In the genomic region with DNA sequence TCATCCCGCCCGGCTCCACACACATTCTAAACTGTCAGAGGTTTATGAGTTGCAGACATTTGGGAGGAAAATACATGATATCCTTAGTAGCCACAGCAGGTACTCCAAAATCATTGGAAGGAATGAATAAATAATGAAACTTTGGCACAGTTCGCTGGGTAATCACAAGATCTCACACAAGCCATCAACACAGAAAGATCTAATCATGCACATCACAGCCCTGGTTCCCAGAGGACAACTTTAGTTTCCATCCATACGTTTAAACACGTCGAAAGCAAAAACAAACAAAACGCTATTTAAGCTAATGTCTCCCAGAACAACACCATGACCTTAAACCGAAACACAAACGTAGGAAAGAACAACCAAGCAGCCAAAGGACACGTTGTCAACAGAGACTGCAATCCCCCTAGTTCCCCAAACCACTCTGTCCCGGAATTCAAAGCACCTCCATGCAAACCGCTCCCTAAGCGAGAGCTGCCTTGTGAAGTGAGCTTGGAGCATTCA, we compare ENCODE assay signal across 19 cellular contexts. TPM values are rescaled to one million over a fixed set of nuclear protein-coding genes. Genes with fewer than 3 reads are reported as not detected.
A peak's percentile ranks its signal among the peaks of the same experiment; 100 is the strongest.
DNase-seq lines count a peak whose midpoint lies in the region; ATAC-seq and TF ChIP-seq lines count a peak whose summit lies in the region.
"Had no signal": no experiment of that assay in that cellular context is flagged by ENCODE, and none has a peak within 500 bp of the region (broad histone marks: within the 10 kb centered on the region; RNA-seq: fewer than 3 reads in every experiment).

No MANE protein-coding gene starts in this region.

- peaks cover 22% of the 10 kb centered on the region for H3K79me2 ChIP-seq in parathyroid adenoma
- no peaks in the 10 kb centered on the region for H3K79me2 ChIP-seq in trophoblast cell (ENCODE audit: control insufficient read depth, insufficient read depth, low read length, poor library complexity)

- no peaks in the 10 kb centered on the region for H3K4me1 Mint-ChIP-seq in activated CD4-positive, alpha-beta T cell treated with anti-CD3 and anti-CD28 coated beads, Interleukin-2, amount 10 ng/mL, durations not matched to agents 24 days and 14 days

- H3K4me2 ChIP-seq in parathyroid adenoma (ENCODE audit: low read length) (peak overlapping the region; percentile 65), trophoblast cell (ENCODE audit: low read length) (no peak overlapping the region)

- no peak overlapping the region for H3K18ac ChIP-seq in trophoblast cell (ENCODE audit: low read length)

- H3K27me3 ChIP-seq in cardiac muscle cell (no peaks in the 10 kb centered on the region), esophagus squamous epithelium (no peaks in the 10 kb centered on the region), parathyroid adenoma (ENCODE audit: control insufficient read depth, insufficient read depth, low read length) (no peaks in the 10 kb centered on the region), uterus (no peaks in the 10 kb centered on the region), trophoblast cell (ENCODE audit: insufficient read depth, low read length) (no peaks in the 10 kb centered on the region)
- H3K27me3 ChIP-seq: pancreas, spleen, upper lobe of left lung had no signal

- no peak overlapping the region for H4K8ac ChIP-seq in trophoblast cell (ENCODE audit: low read depth, low read length)

- no peak overlapping the region for H2BK120ac ChIP-seq in trophoblast cell (ENCODE audit: insufficient read depth, low read length, poor library complexity)

- no peak overlapping the region for H2BK12ac ChIP-seq in trophoblast cell (ENCODE audit: low read length)

- no peak overlapping the region for H3K4ac ChIP-seq in trophoblast cell (ENCODE audit: low read depth, low read length)

- H3K9me3 Mint-ChIP-seq in activated CD4-positive, alpha-beta T cell treated with anti-CD3 and anti-CD28 coated beads, Interleukin-2, amount 10 ng/mL, durations not matched to agents 24 days and 14 days = no peaks in the 10 kb centered on the region
- H3K9me3 Mint-ChIP-seq: activated T-helper 17 cell treated with anti-CD3 and anti-CD28 coated beads, Interleukin-2, amount 50 U/mL, for 72 hours; CD4-positive, CD25-positive, alpha-beta regulatory T cell; central memory CD8-positive, alpha-beta T cell had no signal

- H3K4me3 ChIP-seq in cardiac muscle cell (no peak overlapping the region), esophagus squamous epithelium (no peak overlapping the region), parathyroid adenoma (ENCODE audit: low read depth, low read length) (peak overlapping the region; percentile 33), uterus (no peak overlapping the region), trophoblast cell (ENCODE audit: low read depth, low read length) (no peak overlapping the region)
- H3K4me3 ChIP-seq: pancreas, spleen, upper lobe of left lung had no signal

- H3K79me1 ChIP-seq in trophoblast cell (ENCODE audit: low read length) = peaks cover 6% of the 10 kb centered on the region

- H2AFZ ChIP-seq in parathyroid adenoma (peak overlapping the region; percentile 20), trophoblast cell (ENCODE audit: insufficient read depth, low read length, poor library complexity) (no peak overlapping the region)

- DNase-seq in cardiac muscle cell (ENCODE audit: low read depth in 1 of 2, low spot score in 1 of 2) = no peak
- no peak for DNase-seq in Right ventricle myocardium superior
- no peak for DNase-seq in esophagus squamous epithelium (lab: John Stamatoyannopoulos, UW)
- no peak for DNase-seq in uterus
- no peak for DNase-seq in activated naive CD4-positive, alpha-beta T cell treated with anti-CD3 and anti-CD28 coated beads, Interleukin-2, amount 50 U/mL, for 16 hours
- no peak for DNase-seq in activated CD4-positive, alpha-beta T cell treated with anti-CD3 and anti-CD28 coated beads, Interleukin-2, amount 10 ng/mL, durations not matched to agents 24 days and 14 days
- DNase-seq in trophoblast cell = no peak
- DNase-seq: CD4-positive, CD25-positive, alpha-beta regulatory T cell; effector CD8-positive, alpha-beta T cell; NCI-H1417 treated with DMSO at 0.1 percent for 48 hours; NCI-H446 treated with DMSO at 0.1 percent for 48 hours; pancreas; spleen; T-helper 17 cell; upper lobe of left lung had no signal

- H3K27me3 Mint-ChIP-seq in activated CD4-positive, alpha-beta T cell treated with anti-CD3 and anti-CD28 coated beads, Interleukin-2, amount 10 ng/mL, durations not matched to agents 24 days and 14 days = peaks cover 1% of the 10 kb centered on the region
- H3K27me3 Mint-ChIP-seq: activated T-helper 17 cell treated with anti-CD3 and anti-CD28 coated beads, Interleukin-2, amount 50 U/mL, for 72 hours; central memory CD8-positive, alpha-beta T cell; T-helper 17 cell had no signal

- no peak for TF ChIP-seq CTCF in cardiac muscle cell (IDR thresholded peaks at IDR 0.05; ENCODE audit: low read depth, low read length)
- TF ChIP-seq CTCF in esophagus squamous epithelium (IDR thresholded peaks at IDR 0.05) = no peak
- no peak for TF ChIP-seq CTCF in parathyroid adenoma (IDR thresholded peaks at IDR 0.05)
- TF ChIP-seq CTCF in uterus (IDR thresholded peaks at IDR 0.05) = no peak

- H3K4me1 ChIP-seq in cardiac muscle cell (ENCODE audit: low read depth) (peaks cover 50% of the 10 kb centered on the region), esophagus squamous epithelium (peaks cover 31 to 76% (median 44%) of the 10 kb centered on the region in 3 donors), parathyroid adenoma (peaks cover 16% of the 10 kb centered on the region), uterus (peaks cover under 1 to 30% of the 10 kb centered on the region in 2 donors), trophoblast cell (ENCODE audit: control insufficient read depth in 1 of 2, insufficient read depth in 2 of 2, low read length in 2 of 2) (peaks cover 9 to 24% of the 10 kb centered on the region in 2 experiments)

- H3K36me3 ChIP-seq in cardiac muscle cell (peaks cover 7% of the 10 kb centered on the region), esophagus squamous epithelium (no peaks in the 10 kb centered on the region), parathyroid adenoma (ENCODE audit: control insufficient read depth, insufficient read depth, low read length) (no peaks in the 10 kb centered on the region), uterus (no peaks in the 10 kb centered on the region), trophoblast cell (ENCODE audit: control insufficient read depth in 1 of 2, insufficient read depth in 2 of 2, low read length in 2 of 2) (no peaks in the 10 kb centered on the region)
- H3K36me3 ChIP-seq: pancreas, spleen, upper lobe of left lung had no signal

- no peak overlapping the region for H4K91ac ChIP-seq in trophoblast cell (ENCODE audit: low read depth, low read length)

- no peak for TF ChIP-seq POLR2A in esophagus squamous epithelium (IDR thresholded peaks at IDR 0.05)
- no peak for TF ChIP-seq POLR2A in uterus (IDR thresholded peaks at IDR 0.05)

- intact Hi-C loops in Right ventricle myocardium superior (cut with DNase I) = no loop called here
- intact Hi-C loops in esophagus squamous epithelium (cut with DNase I) = no loop called here
- intact Hi-C loops in uterus (cut with DNase I; ENCODE audit: low total_unique reads) = no loop called here
- intact Hi-C loops in activated CD4-positive, alpha-beta T cell treated with anti-CD3 and anti-CD28 coated beads, Interleukin-2, amount 10 ng/mL, durations not matched to agents 24 days and 14 days (cut with micrococcal nuclease) = no loop called here

- H3K9me3 ChIP-seq in cardiac muscle cell (ENCODE audit: low read depth) (no peaks in the 10 kb centered on the region), esophagus squamous epithelium (no peaks in the 10 kb centered on the region), parathyroid adenoma (ENCODE audit: control insufficient read depth, low read length) (no peaks in the 10 kb centered on the region), uterus (no peaks in the 10 kb centered on the region), trophoblast cell (ENCODE audit: insufficient read depth, low read depth, low read length) (no peaks in the 10 kb centered on the region)
- H3K9me3 ChIP-seq: pancreas, spleen, upper lobe of left lung had no signal

- WGBS in esophagus squamous epithelium, 2 donors = 51 to 62% methylated on average over 13 of the region's 13 CpGs
- no CpG with 5 or more reads among the region's 13 CpGs for WGBS in trophoblast cell (ENCODE audit: extremely low coverage, insufficient coverage, insufficient read length)

- H2AK5ac ChIP-seq in trophoblast cell (ENCODE audit: low read length) = no peak overlapping the region

- H3K9ac ChIP-seq in parathyroid adenoma (no peak overlapping the region), trophoblast cell (ENCODE audit: low read length) (no peak overlapping the region)

- no peak overlapping the region for H3K14ac ChIP-seq in trophoblast cell (ENCODE audit: low read length)

- no peak overlapping the region for H2BK5ac ChIP-seq in trophoblast cell (ENCODE audit: low read depth, low read length, poor library complexity)

- no peak overlapping the region for H3K4me3 Mint-ChIP-seq in activated CD4-positive, alpha-beta T cell treated with anti-CD3 and anti-CD28 coated beads, Interleukin-2, amount 10 ng/mL, durations not matched to agents 24 days and 14 days
- H3K4me3 Mint-ChIP-seq: activated T-helper 17 cell treated with anti-CD3 and anti-CD28 coated beads, Interleukin-2, amount 50 U/mL, for 72 hours; CD4-positive, CD25-positive, alpha-beta regulatory T cell; central memory CD8-positive, alpha-beta T cell; T-helper 17 cell had no signal

- ATAC-seq in Right ventricle myocardium superior (ENCODE audit: poor library complexity) = no peak
- ATAC-seq: activated T-helper 17 cell treated with anti-CD3 and anti-CD28 coated beads, Interleukin-2, amount 50 U/mL, for 72 hours; HCT116; pancreas; T-helper 17 cell had no signal

- no peak overlapping the region for H4K12ac ChIP-seq in trophoblast cell (ENCODE audit: low read depth, low read length)

- H3K27ac ChIP-seq in cardiac muscle cell (peak overlapping the region; percentile 14), esophagus squamous epithelium (peak overlapping the region; percentile 28 to 74 (median 44)), parathyroid adenoma (no peak overlapping the region), uterus (peak overlapping the region; percentile 73 to 97), trophoblast cell (ENCODE audit: low read depth, low read length) (no peak overlapping the region)

- no peaks in the 10 kb centered on the region for H3K36me3 Mint-ChIP-seq in activated CD4-positive, alpha-beta T cell treated with anti-CD3 and anti-CD28 coated beads, Interleukin-2, amount 10 ng/mL, durations not matched to agents 24 days and 14 days (ENCODE audit: low read depth)

- no peak overlapping the region for H3K27ac Mint-ChIP-seq in activated CD4-positive, alpha-beta T cell treated with anti-CD3 and anti-CD28 coated beads, Interleukin-2, amount 10 ng/mL, durations not matched to agents 24 days and 14 days
- H3K27ac Mint-ChIP-seq: activated T-helper 17 cell treated with anti-CD3 and anti-CD28 coated beads, Interleukin-2, amount 50 U/mL, for 72 hours; CD4-positive, CD25-positive, alpha-beta regulatory T cell had no signal

- H3K23ac ChIP-seq in trophoblast cell (ENCODE audit: low read length) = no peak overlapping the region

RNA-seq across cellular contexts. Expression of a gene that starts 12.3 kb away (rescaled TPM):
- 244 and 412 TPM in 2 replicates for total RNA-seq in cardiac muscle cell
- polyA plus RNA-seq in cardiac muscle cell = 252 and 258 TPM in 2 replicates
- total RNA-seq in Right ventricle myocardium superior = 298 TPM
- total RNA-seq in esophagus squamous epithelium = 100 to 1,000 TPM in 2 of 4 donors, 10 to 100 TPM in 2; 71.1 to 227 (median 147) TPM
- total RNA-seq in uterus = 100 to 1,000 TPM; 108 to 316 (median 209) TPM
- total RNA-seq in activated CD4-positive, alpha-beta T cell treated with anti-CD3 and anti-CD28 coated beads, Interleukin-2, amount 10 ng/mL, durations not matched to agents 24 days and 14 days = 8.6 and 10.1 TPM in 2 replicates
- 25.1 and 25.3 TPM in 2 replicates for polyA plus RNA-seq in trophoblast cell (2013)

Comparison
In these comparisons a context has a peak if more than half of its experiments do, and no peak if none do; other contexts are left out.
1. H3K27ac ChIP-seq: peak in cardiac muscle cell (single experiment), esophagus squamous epithelium (4 of 4) and uterus (2 of 2); none in parathyroid adenoma (single experiment) and trophoblast cell (single experiment).